In genomic region chr1:198888379-198888778, GRCh38 we compare ENCODE assay signal across 25 cellular contexts.
"Had no signal": no experiment of that assay in that cellular context is flagged by ENCODE, and none has a peak within 500 bp of the region (broad histone marks: within the 10 kb centered on the region; RNA-seq: fewer than 3 reads in every experiment).

No MANE protein-coding gene starts in this region.

- H3K9me3 ChIP-seq: adrenal gland, esophagus muscularis mucosa, gastrocnemius medialis, left lung, ovary, prostate gland, spleen, thyroid gland had no signal

- H3K36me3 ChIP-seq: adrenal gland, esophagus muscularis mucosa, gastrocnemius medialis, left lung, ovary, prostate gland, thyroid gland, WERI-Rb-1 had no signal

- H3K4me3 ChIP-seq: adrenal gland, coronary artery, esophagus muscularis mucosa, gastrocnemius medialis, left lung, lung, ovary, prostate gland, spleen, thyroid gland had no signal

- DNase-seq: activated CD4-positive, alpha-beta T cell treated with anti-CD3 and anti-CD28 coated beads, Interleukin-2, amount 10 ng/mL, durations not matched to agents 7 days and 5 days; activated CD4-positive, CD25-positive, alpha-beta regulatory T cell treated with anti-CD3 and anti-CD28 coated beads, Interleukin-2, amount 50 U/mL, for 72 hours; activated CD8-positive, alpha-beta T cell treated with anti-CD3 and anti-CD28 coated beads, Interleukin-2, amount 10 ng/mL, durations not matched to agents 7 days and 5 days; activated gamma-delta T cell; adrenal gland; gastrocnemius medialis; hippocampal formation; kidney glomerular epithelial cell; left lung; naive thymus-derived CD4-positive, alpha-beta T cell; ovary; spleen; substantia nigra; thyroid gland; WERI-Rb-1 had no signal

- H3K27me3 Mint-ChIP-seq: activated CD4-positive, alpha-beta T cell treated with anti-CD3 and anti-CD28 coated beads, Interleukin-2, amount 10 ng/mL, durations not matched to agents 7 days and 5 days; activated naive CD8-positive, alpha-beta T cell; naive thymus-derived CD4-positive, alpha-beta T cell; stimulated activated naive CD8-positive, alpha-beta T cell treated with anti-CD3 and anti-CD28 coated beads, Interleukin-15, Interleukin-2, amounts not matched to agents 100 ng/mL and 50 ng/mL, for 24 hours had no signal

- H3K4me1 ChIP-seq: esophagus muscularis mucosa, prostate gland had no signal

- H3K27ac ChIP-seq: adrenal gland, coronary artery, esophagus muscularis mucosa, gastrocnemius medialis, left lung, ovary, prostate gland, thyroid gland, WERI-Rb-1 had no signal

- H3K4me3 Mint-ChIP-seq: activated CD4-positive, alpha-beta T cell treated with anti-CD3 and anti-CD28 coated beads, Interleukin-2, amount 10 ng/mL, durations not matched to agents 7 days and 5 days; activated CD8-positive, alpha-beta T cell treated with anti-CD3 and anti-CD28 coated beads, Interleukin-2, amount 10 ng/mL, durations not matched to agents 7 days and 5 days; activated naive CD8-positive, alpha-beta T cell; activated T-helper 1 cell treated with anti-CD3 and anti-CD28 coated beads, Interleukin-12 subunit alpha, Interleukin-12 subunit beta, Interleukin-2, Interleukin-4 antibody, amounts not matched to agents 30 ng/mL and 10 ng/mL and 1 ng/mL, durations not matched to agents 14 hours and 24 hours and 36 hours; naive thymus-derived CD4-positive, alpha-beta T cell; stimulated activated naive CD8-positive, alpha-beta T cell treated with anti-CD3 and anti-CD28 coated beads, Interleukin-15, Interleukin-2, amounts not matched to agents 100 ng/mL and 50 ng/mL, for 24 hours; T-helper 2 cell treated with Interferon-gamma antibody and Interleukin-4, amounts not matched to agents 5 μg/mL and 100 μg/mL, for 36 hours had no signal

- H3K9me3 Mint-ChIP-seq: activated CD4-positive, alpha-beta T cell treated with anti-CD3 and anti-CD28 coated beads, Interleukin-2, amount 10 ng/mL, durations not matched to agents 7 days and 5 days; activated T-helper 1 cell treated with anti-CD3 and anti-CD28 coated beads, Interleukin-12 subunit alpha, Interleukin-12 subunit beta, Interleukin-2, Interleukin-4 antibody, amounts not matched to agents 30 ng/mL and 10 ng/mL and 1 ng/mL, durations not matched to agents 14 hours and 24 hours and 36 hours; naive thymus-derived CD4-positive, alpha-beta T cell; stimulated activated naive CD8-positive, alpha-beta T cell treated with anti-CD3 and anti-CD28 coated beads, Interleukin-15, Interleukin-2, amounts not matched to agents 100 ng/mL and 50 ng/mL, for 24 hours; T-helper 2 cell treated with Interferon-gamma antibody and Interleukin-4, amounts not matched to agents 5 μg/mL and 100 μg/mL, for 36 hours had no signal

- FAIRE-seq: bronchial epithelial cell, urothelium cell line had no signal

- H3K27me3 ChIP-seq: adrenal gland, esophagus muscularis mucosa, gastrocnemius medialis, left lung, ovary, spleen, thyroid gland had no signal

- ATAC-seq: activated CD8-positive, alpha-beta T cell treated with anti-CD3 and anti-CD28 coated beads, Interleukin-2, amount 10 ng/mL, durations not matched to agents 7 days and 5 days; gastrocnemius medialis; left lung had no signal

- H3K27ac Mint-ChIP-seq: activated CD4-positive, alpha-beta T cell treated with anti-CD3 and anti-CD28 coated beads, Interleukin-2, amount 10 ng/mL, durations not matched to agents 7 days and 5 days; activated CD8-positive, alpha-beta T cell treated with anti-CD3 and anti-CD28 coated beads, Interleukin-2, amount 10 ng/mL, durations not matched to agents 7 days and 5 days; activated naive CD8-positive, alpha-beta T cell; activated T-helper 1 cell treated with anti-CD3 and anti-CD28 coated beads, Interleukin-12 subunit alpha, Interleukin-12 subunit beta, Interleukin-2, Interleukin-4 antibody, amounts not matched to agents 30 ng/mL and 10 ng/mL and 1 ng/mL, durations not matched to agents 14 hours and 24 hours and 36 hours; naive thymus-derived CD4-positive, alpha-beta T cell; stimulated activated naive CD8-positive, alpha-beta T cell treated with anti-CD3 and anti-CD28 coated beads, Interleukin-15, Interleukin-2, amounts not matched to agents 100 ng/mL and 50 ng/mL, for 24 hours; T-helper 2 cell treated with Interferon-gamma antibody and Interleukin-4, amounts not matched to agents 5 μg/mL and 100 μg/mL, for 36 hours had no signal
